In the genomic region with DNA sequence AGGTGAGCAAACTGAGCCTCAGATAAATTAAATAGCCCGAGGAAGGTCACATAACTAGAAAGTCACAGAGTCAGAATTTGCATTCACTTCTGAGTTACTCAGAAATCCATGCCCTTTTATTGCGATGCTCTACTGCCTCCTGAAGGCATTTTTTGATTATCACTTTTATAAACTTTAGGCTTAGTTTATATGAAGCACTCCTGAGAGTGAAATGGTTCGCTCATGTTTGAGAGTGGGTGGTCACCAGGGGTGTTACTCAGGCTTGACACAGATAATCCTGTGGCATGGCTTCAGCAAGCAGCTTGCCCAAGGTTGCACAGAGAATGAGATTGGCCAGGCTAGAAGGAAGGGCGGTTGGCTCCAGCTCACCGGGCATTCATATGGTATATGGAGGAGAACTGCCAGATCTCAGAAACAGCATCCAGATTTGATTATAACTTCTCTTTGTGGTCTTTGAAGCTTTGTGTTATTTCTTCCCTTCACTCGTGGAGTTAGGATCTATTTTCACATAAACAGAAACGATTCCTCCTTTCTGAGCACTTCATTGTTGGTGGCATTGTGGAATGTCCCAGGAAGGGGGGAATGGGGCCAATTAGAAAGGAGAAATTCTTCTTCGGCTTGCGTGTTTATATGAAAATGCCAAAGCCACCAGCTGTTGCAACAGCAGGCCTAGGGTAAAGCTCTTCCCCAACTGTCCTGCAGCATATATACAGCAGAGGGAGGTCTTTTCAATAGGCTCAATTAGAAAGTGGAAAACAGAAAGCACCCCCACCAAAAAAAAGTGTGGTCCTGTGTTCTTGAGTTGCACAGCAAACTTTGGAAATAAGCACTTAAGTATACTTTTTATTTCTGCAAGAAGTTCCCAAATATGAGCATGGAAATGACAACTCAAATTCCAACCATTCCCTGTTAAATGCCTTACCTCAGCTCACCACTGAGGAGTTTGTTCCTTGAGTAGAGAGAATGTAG, we compare ENCODE assay signal across 14 cellular contexts.
DNase-seq lines count a peak whose midpoint lies in the region; ATAC-seq and TF ChIP-seq lines count a peak whose summit lies in the region.
"Had no signal": no experiment of that assay in that cellular context is flagged by ENCODE, and none has a peak within 500 bp of the region (broad histone marks: within the 10 kb centered on the region; RNA-seq: fewer than 3 reads in every experiment).

No MANE protein-coding gene starts in this region.

- H3K4me1 ChIP-seq in CD4-positive, alpha-beta memory T cell (ENCODE audit: insufficient read depth, low read length): no peaks in the 10 kb centered on the region

- ATAC-seq in HG02610 (IDR thresholded peaks at IDR 0.05; ENCODE audit: unreplicated experiment): no peak
- ATAC-seq: activated naive CD8-positive, alpha-beta T cell treated with anti-CD3 and anti-CD28 coated beads, Interleukin-2, amount 50 U/mL, for 24 hours had no signal

- H3K27me3 Mint-ChIP-seq in mesothelial cell of epicardium (ENCODE audit: low read depth): no peaks in the 10 kb centered on the region
- no peaks in the 10 kb centered on the region for H3K27me3 Mint-ChIP-seq in CD4-positive, alpha-beta memory T cell
- H3K27me3 Mint-ChIP-seq: activated CD4-positive, alpha-beta memory T cell treated with anti-CD3 and anti-CD28 coated beads, Interleukin-2, amount 10 ng/mL, durations not matched to agents 7 days and 5 days; activated naive CD8-positive, alpha-beta T cell treated with anti-CD3 and anti-CD28 coated beads, Interleukin-2, amount 50 U/mL, for 24 hours had no signal

- CTCF ChIA-PET in CD4-positive, alpha-beta memory T cell (lab: Charles Lee; ENCODE audit: partially characterized antibody): no interaction called here

- H3K4me1 Mint-ChIP-seq in mesothelial cell of epicardium: peaks cover 42% of the 10 kb centered on the region
- no peaks in the 10 kb centered on the region for H3K4me1 Mint-ChIP-seq in CD4-positive, alpha-beta memory T cell
- H3K4me1 Mint-ChIP-seq: activated CD4-positive, alpha-beta memory T cell treated with anti-CD3 and anti-CD28 coated beads, Interleukin-2, amount 10 ng/mL, durations not matched to agents 7 days and 5 days; activated naive CD8-positive, alpha-beta T cell treated with anti-CD3 and anti-CD28 coated beads, Interleukin-2, amount 50 U/mL, for 24 hours had no signal

- no peaks in the 10 kb centered on the region for H3K36me3 ChIP-seq in CD4-positive, alpha-beta memory T cell (ENCODE audit: insufficient read depth, low read length)
- H3K36me3 ChIP-seq: esophagus squamous epithelium had no signal

- intact Hi-C loops in CD4-positive, alpha-beta memory T cell (cut with micrococcal nuclease): no loop called here

- H3K4me3 Mint-ChIP-seq in mesothelial cell of epicardium: no peak overlapping the region
- H3K4me3 Mint-ChIP-seq in CD4-positive, alpha-beta memory T cell: no peak overlapping the region
- H3K4me3 Mint-ChIP-seq: activated CD4-positive, alpha-beta memory T cell treated with anti-CD3 and anti-CD28 coated beads, Interleukin-2, amount 10 ng/mL, durations not matched to agents 7 days and 5 days; activated naive CD8-positive, alpha-beta T cell treated with anti-CD3 and anti-CD28 coated beads, Interleukin-2, amount 50 U/mL, for 24 hours had no signal

- H3K27ac ChIP-seq in CD4-positive, alpha-beta memory T cell (ENCODE audit: low read depth, low read length): no peak overlapping the region

- no peaks in the 10 kb centered on the region for H3K9me3 ChIP-seq in CD4-positive, alpha-beta memory T cell (ENCODE audit: control insufficient read depth in 1 of 2, low read length in 2 of 2)
- H3K9me3 ChIP-seq: esophagus squamous epithelium had no signal

- in situ Hi-C loops in astrocyte of the spinal cord (cut with HindIII; ENCODE audit: low sequenced_read_pairs): no loop called here

- peak overlapping the region; percentile 30 for H3K27ac Mint-ChIP-seq in mesothelial cell of epicardium
- no peak overlapping the region for H3K27ac Mint-ChIP-seq in CD4-positive, alpha-beta memory T cell
- H3K27ac Mint-ChIP-seq: activated CD4-positive, alpha-beta memory T cell treated with anti-CD3 and anti-CD28 coated beads, Interleukin-2, amount 10 ng/mL, durations not matched to agents 7 days and 5 days; activated naive CD8-positive, alpha-beta T cell treated with anti-CD3 and anti-CD28 coated beads, Interleukin-2, amount 50 U/mL, for 24 hours had no signal

- H3K4me3 ChIP-seq in LNCaP clone FGC (ENCODE audit: low read depth, low read length) (no peak overlapping the region), astrocyte of the spinal cord (ENCODE audit: low read depth, low read length) (no peak overlapping the region)
- H3K4me3 ChIP-seq in CD4-positive, alpha-beta memory T cell (ENCODE audit: low read length in 2 of 2): no peak overlapping the region
- H3K4me3 ChIP-seq: esophagus squamous epithelium had no signal

- POLR2A ChIA-PET in CD4-positive, alpha-beta memory T cell (lab: Charles Lee; ENCODE audit: partially characterized antibody): no interaction called here

- TF ChIP-seq CTCF in LNCaP clone FGC (IDR thresholded peaks at IDR 0.05; ENCODE audit: control insufficient read depth, extremely low read depth, insufficient read depth) (peak; percentile 27; the same call in 1 of the 2 replicates), astrocyte of the spinal cord (IDR thresholded peaks at IDR 0.05; ENCODE audit: low read depth, low read length) (peak; percentile 28), mesothelial cell of epicardium (IDR thresholded peaks at IDR 0.05; ENCODE audit: unreplicated experiment) (no peak)

- H3K27me3 ChIP-seq in CD4-positive, alpha-beta memory T cell (ENCODE audit: insufficient read depth, low read length): no peaks in the 10 kb centered on the region

- H3K9me3 Mint-ChIP-seq in mesothelial cell of epicardium: no peaks in the 10 kb centered on the region
- peaks cover 0 to 15% (median 4%) of the 10 kb centered on the region in 8 donors for H3K9me3 Mint-ChIP-seq in CD4-positive, alpha-beta memory T cell
- H3K9me3 Mint-ChIP-seq: activated naive CD8-positive, alpha-beta T cell treated with anti-CD3 and anti-CD28 coated beads, Interleukin-2, amount 50 U/mL, for 24 hours had no signal

- DNase-seq in AG20443 (ENCODE audit: low spot score) (peak; percentile 75), LNCaP clone FGC (ENCODE audit: low read depth) (no peak), astrocyte of the spinal cord (ENCODE audit: low read depth, low spot score) (peak; percentile 46), mesothelial cell of epicardium (ENCODE audit: low spot score in 2 of 2, unreplicated experiment in 2 of 2) (no peak), germinal center (ENCODE audit: low spot score) (no peak), NCI-H345 treated with DMSO at 0.1 percent for 48 hours (lab: John Stamatoyannopoulos, UW; ENCODE audit: unreplicated experiment) (no peak)
- DNase-seq in CD4-positive, alpha-beta memory T cell: no peak
- DNase-seq: activated CD4-positive, alpha-beta memory T cell treated with anti-CD3 and anti-CD28 coated beads, Interleukin-2, amount 10 ng/mL, durations not matched to agents 7 days and 5 days; activated naive CD8-positive, alpha-beta T cell treated with anti-CD3 and anti-CD28 coated beads, Interleukin-2, amount 50 U/mL, for 24 hours; esophagus squamous epithelium; NCI-H1417 treated with DMSO at 0.1 percent for 48 hours; Right ventricle myocardium superior; stimulated activated CD4-positive, alpha-beta T cell treated with anti-CD3 and anti-CD28 coated beads, Interleukin-15, amount 100 ng/mL, for 24 hours had no signal

- H3K36me3 Mint-ChIP-seq in mesothelial cell of epicardium: no peaks in the 10 kb centered on the region
- H3K36me3 Mint-ChIP-seq in CD4-positive, alpha-beta memory T cell: no peaks in the 10 kb centered on the region

Comparison
In these comparisons a context has a peak if more than half of its experiments do, and no peak if none do; other contexts are left out.
1. DNase-seq: peak in AG20443 (single experiment) and astrocyte of the spinal cord (single experiment); none in LNCaP clone FGC (single experiment), mesothelial cell of epicardium (0 of 2), germinal center (single experiment), CD4-positive, alpha-beta memory T cell (0 of 5) and NCI-H345 treated with DMSO at 0.1 percent for 48 hours (single experiment).